Comparison of ENCODE assay signal across 22 cellular contexts in the genomic region with DNA sequence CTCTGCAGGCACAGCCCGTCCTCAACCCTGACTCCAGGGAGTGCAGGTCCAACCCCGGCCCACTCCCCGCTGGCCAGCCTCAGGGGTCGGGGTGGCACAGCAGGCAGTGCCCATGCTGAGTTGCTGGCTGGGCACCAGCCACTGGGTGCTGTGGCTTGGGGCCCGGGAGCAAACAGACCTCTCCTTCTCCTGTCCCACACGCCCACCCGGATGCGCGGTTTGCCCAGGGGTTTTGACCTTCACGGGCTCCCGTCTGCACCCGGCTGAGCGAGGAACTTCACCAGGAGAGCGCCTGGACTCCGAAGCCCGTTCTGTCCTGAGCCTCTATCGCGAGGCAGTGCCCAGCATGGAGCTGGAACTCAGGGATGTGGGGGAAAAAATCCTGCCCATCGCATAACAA. TPM values are rescaled to one million over a fixed set of nuclear protein-coding genes. Genes with fewer than 3 reads are reported as not detected.
DNase-seq lines count a peak whose midpoint lies in the region; ATAC-seq, FAIRE-seq and TF ChIP-seq lines count a peak whose summit lies in the region.
"Had no signal": no experiment of that assay in that cellular context is flagged by ENCODE, and none has a peak within 500 bp of the region (broad histone marks: within the 10 kb centered on the region; RNA-seq: fewer than 3 reads in every experiment).

No MANE protein-coding gene starts in this region.

- no peak for FAIRE-seq in pancreas (lab: Jason Lieb, UNC)
- FAIRE-seq: endometrium, keratinocyte had no signal

- H3K36me3 ChIP-seq in GM23248 (ENCODE audit: low read depth) (no peaks in the 10 kb centered on the region), MG63 (no peaks in the 10 kb centered on the region), pancreas (no peaks in the 10 kb centered on the region)
- H3K36me3 ChIP-seq: BE2C, cardiac muscle cell had no signal

- in situ Hi-C loops in GM23248 (cut with MboI), result no loop called here

- no peaks in the 10 kb centered on the region for H3K27me3 ChIP-seq in GM23248 (replicated peaks; ENCODE audit: insufficient read depth)
- no peaks in the 10 kb centered on the region for H3K27me3 ChIP-seq in MG63
- H3K27me3 ChIP-seq in pancreas, result no peaks in the 10 kb centered on the region
- H3K27me3 ChIP-seq: BE2C, cardiac muscle cell had no signal

- 42 to 47% methylated on average over 17 to 19 of the region's 19 CpGs for WGBS in GM23248 (ENCODE audit: low coverage in 1 of 2, low lambda C conversion rate in 2 of 2, missing lambda C conversion rate in 2 of 2), 2 experiments
- WGBS in pancreas, 2 donors, result 55 to 64% methylated on average over 19 of the region's 19 CpGs

- peak; percentile 2 for ATAC-seq in esophagus mucosa
- peak; percentile 17 to 52 (median 28) for ATAC-seq in pancreas
- ATAC-seq in HG02973 (IDR thresholded peaks at IDR 0.05; ENCODE audit: unreplicated experiment), result no peak
- ATAC-seq: GM23338 had no signal

- H3K9me3 ChIP-seq in GM23248 (ENCODE audit: low read depth) (no peaks in the 10 kb centered on the region), MG63 (peaks cover 6% of the 10 kb centered on the region; the same call in 1 of the 2 replicates), pancreas (no peaks in the 10 kb centered on the region)

- no peaks in the 10 kb centered on the region for H3K79me2 ChIP-seq in GM23248 (ENCODE audit: insufficient read depth)

- H4K20me1 ChIP-seq in GM23248 (ENCODE audit: insufficient read depth), result no peaks in the 10 kb centered on the region

- H3F3A ChIP-seq in GM23248 (ENCODE audit: insufficient read depth), result no peaks in the 10 kb centered on the region

- no peak overlapping the region for H3K27ac ChIP-seq in GM23248
- no peak overlapping the region for H3K27ac ChIP-seq in pancreas
- H3K27ac ChIP-seq: cardiac muscle cell had no signal

- H2AFZ ChIP-seq in GM23248, result peak overlapping the region; percentile 60; the same call in 1 of the 2 replicates
- H2AFZ ChIP-seq: GM23338 had no signal

- TF ChIP-seq CTCF in pancreas (IDR thresholded peaks at IDR 0.05), result no peak

- no peak overlapping the region for H3K9ac ChIP-seq in GM23248

- intact Hi-C loops in pancreas (cut with DNase I), result loop anchor here in 1 of 3 donors (10.0 kb wide), 1 partner anchor 206 kb away; a partner anchor contains a TSS

- H3K4me2 ChIP-seq in GM23248 (ENCODE audit: unreplicated experiment), result peak overlapping the region; percentile 13
- H3K4me2 ChIP-seq: GM23338 had no signal

- no peaks in the 10 kb centered on the region for H3K9me2 ChIP-seq in GM23248 (ENCODE audit: insufficient read depth)

- H3K4me3 ChIP-seq in GM23248 (no peak overlapping the region), MG63 (no peak overlapping the region), pancreas (no peak overlapping the region)
- H3K4me3 ChIP-seq: cardiac muscle cell, GM23338, smooth muscle cell had no signal

- DNase-seq in GM23248, result no peak
- peak; percentile 56 for DNase-seq in MG63
- DNase-seq in pancreas, result peak in 2 of 6 donors; percentile 39 to 83
- no peak for DNase-seq in central memory CD4-positive, alpha-beta T cell
- DNase-seq in DMS53 treated with DMSO at 0.1 percent for 48 hours (lab: John Stamatoyannopoulos, UW; ENCODE audit: unreplicated experiment), result no peak
- DNase-seq in stimulated activated CD4-positive, alpha-beta T cell treated with anti-CD3 and anti-CD28 coated beads, Interleukin-4, amount 100 ng/mL, for 24 hours, result no peak
- DNase-seq: activated T-cell treated with anti-CD3 and anti-CD28 coated beads, Interleukin-2, amount 50 U/mL, for 48 hours; BE2C; DMS79; NCI-H2227 treated with DMSO at 0.1 percent for 48 hours had no signal

- peaks cover 13% of the 10 kb centered on the region for H3K4me1 ChIP-seq in GM23248 (ENCODE audit: insufficient read depth)
- peaks cover 7 to 16% (median 12%) of the 10 kb centered on the region in 3 donors for H3K4me1 ChIP-seq in pancreas

RNA-seq across cellular contexts. Expression of a gene that starts 2.6 kb away (rescaled TPM):
- not detected in 2 replicates for total RNA-seq in GM23248 (2014; rRNA removed; shearing (Covaris generic))
- polyA plus RNA-seq in GM23248 (2016; fragmentation: Nextera tagmentation; extraction: Ambion mirVana) (not detected in 2 replicates), pancreas (not detected)
- not detected in 2 replicates for total RNA-seq in MG63 (2014; rRNA removed; shearing (Covaris generic); ENCODE audit: low replicate concordance)
- total RNA-seq in esophagus mucosa (not detected), pancreas (not detected)
- total RNA-seq: activated CD8-positive, alpha-beta T cell treated with anti-CD3 and anti-CD28 coated beads, Interleukin-2, amount 10 ng/mL, durations not matched to agents 7 days and 5 days; cardiac muscle cell; GM23338; osteocyte; Right ventricle myocardium inferior; smooth muscle cell; T-helper 1 cell treated with Interleukin-12 subunit alpha and Interleukin-12 subunit beta and Interleukin-4 antibody, amounts not matched to agents 30 ng/mL and 1 ng/mL, for 36 hours had no signal
- polyA plus RNA-seq: adipose tissue, cardiac muscle cell, GM23338, keratinocyte, smooth muscle cell had no signal

RNA-seq across cellular contexts. Expression of a gene that starts 40.8 kb away (rescaled TPM):
- 2.0 and 3.6 TPM in 2 replicates for total RNA-seq in GM23248 (2014; rRNA removed; shearing (Covaris generic))
- polyA plus RNA-seq in GM23248 (2016; fragmentation: Nextera tagmentation; extraction: Ambion mirVana), result 0.18 and 0.19 TPM in 2 replicates
- total RNA-seq in MG63 (2014; rRNA removed; shearing (Covaris generic); ENCODE audit: low replicate concordance), result 2.9 and 6.0 TPM in 2 replicates
- 5.7 TPM for total RNA-seq in esophagus mucosa
- 10 to 100 TPM; 28.2 to 66.8 (median 41.5) TPM for total RNA-seq in pancreas
- polyA plus RNA-seq in pancreas, result 10 to 100 TPM; 37.2 to 42.1 TPM
